Comparison of ENCODE assay signal across 8 cellular contexts in the genomic region with DNA sequence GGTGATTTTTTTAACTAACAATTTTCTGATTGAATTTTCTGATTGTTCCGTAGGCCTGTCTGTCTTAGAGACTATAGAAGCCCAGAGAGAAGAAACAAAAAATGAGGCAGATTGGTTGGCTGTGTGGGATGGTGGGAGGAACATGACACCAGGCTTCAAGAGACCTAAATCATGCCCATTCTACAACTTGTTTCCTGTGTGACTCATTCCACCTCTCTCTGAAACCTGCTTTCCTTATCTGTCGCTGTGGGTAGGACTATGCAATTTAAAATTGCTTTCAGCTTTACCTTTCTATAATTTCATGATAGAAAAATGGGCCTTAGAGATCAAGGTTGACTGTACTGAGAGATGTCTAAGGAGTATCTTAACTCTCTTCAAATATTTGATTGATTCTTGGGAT. TPM values are rescaled to one million over a fixed set of nuclear protein-coding genes. Genes with fewer than 3 reads are reported as not detected.
DNase-seq lines count a peak whose midpoint lies in the region; ATAC-seq lines count a peak whose summit lies in the region.

No MANE protein-coding gene starts in this region.

- ATAC-seq in GM21529 (IDR thresholded peaks at IDR 0.05; ENCODE audit: unreplicated experiment) (peak; percentile 89), left colon (peak; percentile 32)

- intact Hi-C loops in left colon (cut with DNase I, micrococcal nuclease), result no loop called here

- DNase-seq in GF-D8 (lab: John Stamatoyannopoulos, UW) (peak; percentile 32), HS-27A (ENCODE audit: low read depth) (peak; percentile 19), left colon (no peak), occipital lobe (lab: John Stamatoyannopoulos, UW) (no peak), dedifferentiated amniotic fluid mesenchymal stem cell (ENCODE audit: extremely low spot score) (no peak), NCI-H2171 (lab: John Stamatoyannopoulos, UW) (no peak)
- DNase-seq in activated CD4-positive, alpha-beta T cell treated with anti-CD3 and anti-CD28 coated beads, Interleukin-2, amount 50 U/mL, for 1 hour, result peak; percentile 39

RNA-seq across cellular contexts. Expression of a gene that starts 44.5 kb away (rescaled TPM):
- total RNA-seq in left colon, result 10 to 100 TPM; 29.1 to 31.7 TPM
- 16.4 TPM for total RNA-seq in occipital lobe

RNA-seq across cellular contexts. Expression of a gene that starts 44.8 kb away (rescaled TPM):
- total RNA-seq in left colon, result 10 to 100 TPM; 19.6 to 22.7 TPM
- 18.7 TPM for total RNA-seq in occipital lobe

Comparison
In these comparisons a context has a peak if more than half of its experiments do, and no peak if none do; other contexts are left out.
1. DNase-seq: peak in GF-D8 (single experiment), HS-27A (single experiment) and activated CD4-positive, alpha-beta T cell treated with anti-CD3 and anti-CD28 coated beads, Interleukin-2, amount 50 U/mL, for 1 hour (single experiment); none in left colon (0 of 2), occipital lobe (single experiment), dedifferentiated amniotic fluid mesenchymal stem cell (single experiment) and NCI-H2171 (single experiment).